In genomic region chr14:37864861-37865718, GRCh38 we compare ENCODE assay signal across 12 cellular contexts.
A peak's percentile ranks its signal among the peaks of the same experiment; 100 is the strongest.
DNase-seq lines count a peak whose midpoint lies in the region; ATAC-seq and TF ChIP-seq lines count a peak whose summit lies in the region.
"Had no signal": no experiment of that assay in that cellular context is flagged by ENCODE, and none has a peak within 500 bp of the region (broad histone marks: within the 10 kb centered on the region; RNA-seq: fewer than 3 reads in every experiment).

No MANE protein-coding gene starts in this region.

- CTCF ChIA-PET in AG04449 (lab: Yijun Ruan, JAX) = interaction anchor here (1.6 to 2.1 kb wide), 2 partner anchors 9 to 619 kb away, joined by 6 to 19 read pairs; no protein-coding TSS in a partner anchor
- CTCF ChIA-PET in activated CD4-positive, alpha-beta T cell treated with anti-CD3 and anti-CD28 coated beads, Interleukin-2, amount 10 ng/mL, durations not matched to agents 7 days and 5 days (lab: Charles Lee) = no interaction called here

- WGBS in right lobe of liver (ENCODE audit: insufficient coverage, low coverage, low lambda C conversion rate, missing lambda C conversion rate) = 26% methylated on average over 10 of the region's 11 CpGs

- no peaks in the 10 kb centered on the region for H3K9me3 ChIP-seq in right lobe of liver
- H3K9me3 ChIP-seq: body of pancreas, heart right ventricle had no signal

- H3K4me3 ChIP-seq in AG04449 (ENCODE audit: low read depth, low read length) (no peak overlapping the region), right lobe of liver (peak overlapping the region in 1 of 3 donors; percentile 23)
- H3K4me3 ChIP-seq: body of pancreas, heart right ventricle had no signal

- H3K4me3 Mint-ChIP-seq in activated CD4-positive, alpha-beta T cell treated with anti-CD3 and anti-CD28 coated beads, Interleukin-2, amount 10 ng/mL, durations not matched to agents 7 days and 5 days = no peak overlapping the region
- H3K4me3 Mint-ChIP-seq: CD4-positive, alpha-beta memory T cell had no signal

- DNase-seq in AG04449 (ENCODE audit: low read depth, low spot score) (peak; percentile 12), HCEC 1CT (peak; percentile 57), astrocyte of the hippocampus (ENCODE audit: low read depth, low spot score) (peak; percentile 11), right lobe of liver (peak; percentile 38 to 81 (median 57)), SK-N-DZ (ENCODE audit: low spot score) (no peak), germinal center (ENCODE audit: low spot score) (no peak)
- no peak for DNase-seq in activated CD4-positive, alpha-beta T cell treated with anti-CD3 and anti-CD28 coated beads, Interleukin-2, amount 10 ng/mL, durations not matched to agents 7 days and 5 days
- DNase-seq: body of pancreas; CD4-positive, alpha-beta memory T cell; heart right ventricle had no signal

- intact Hi-C loops in right lobe of liver (cut with DNase I) = no loop called here

- no peaks in the 10 kb centered on the region for H3K36me3 Mint-ChIP-seq in activated CD4-positive, alpha-beta T cell treated with anti-CD3 and anti-CD28 coated beads, Interleukin-2, amount 10 ng/mL, durations not matched to agents 7 days and 5 days (ENCODE audit: low read depth)
- H3K36me3 Mint-ChIP-seq: CD4-positive, alpha-beta memory T cell had no signal

- TF ChIP-seq CTCF in AG04449 (IDR thresholded peaks at IDR 0.05; ENCODE audit: insufficient read depth, low read length, missing control alignments) (no peak), right lobe of liver (IDR thresholded peaks at IDR 0.05) (no peak)

- no peak overlapping the region for H3K27ac Mint-ChIP-seq in activated CD4-positive, alpha-beta T cell treated with anti-CD3 and anti-CD28 coated beads, Interleukin-2, amount 10 ng/mL, durations not matched to agents 7 days and 5 days
- H3K27ac Mint-ChIP-seq: CD4-positive, alpha-beta memory T cell had no signal

- ATAC-seq in right lobe of liver = peak; percentile 95 to 98 (median 96)
- ATAC-seq in HG03432 (IDR thresholded peaks at IDR 0.05; ENCODE audit: unreplicated experiment) = no peak
- ATAC-seq: body of pancreas, SK-N-SH treated with all-trans-retinoic acid at 6 μM for 48 hours had no signal

- no peaks in the 10 kb centered on the region for H3K27me3 ChIP-seq in right lobe of liver
- H3K27me3 ChIP-seq: body of pancreas, heart right ventricle had no signal

- POLR2A ChIA-PET in AG04449 (lab: Yijun Ruan, JAX) = no interaction called here
- POLR2A ChIA-PET in activated CD4-positive, alpha-beta T cell treated with anti-CD3 and anti-CD28 coated beads, Interleukin-2, amount 10 ng/mL, durations not matched to agents 7 days and 5 days (lab: Charles Lee) = no interaction called here

- H3K36me3 ChIP-seq in right lobe of liver = no peaks in the 10 kb centered on the region
- H3K36me3 ChIP-seq: heart right ventricle had no signal

- H3K9me3 Mint-ChIP-seq in activated CD4-positive, alpha-beta T cell treated with anti-CD3 and anti-CD28 coated beads, Interleukin-2, amount 10 ng/mL, durations not matched to agents 7 days and 5 days = peaks cover 2% of the 10 kb centered on the region

- no peaks in the 10 kb centered on the region for H3K27me3 Mint-ChIP-seq in activated CD4-positive, alpha-beta T cell treated with anti-CD3 and anti-CD28 coated beads, Interleukin-2, amount 10 ng/mL, durations not matched to agents 7 days and 5 days

- no peak for TF ChIP-seq POLR2A in right lobe of liver (IDR thresholded peaks at IDR 0.05)

- H3K27ac ChIP-seq in right lobe of liver = peak overlapping the region in 1 of 3 donors; percentile 59
- H3K27ac ChIP-seq: body of pancreas, heart right ventricle had no signal

- H3K4me1 ChIP-seq in right lobe of liver = peaks cover 0 to 24% (median 12%) of the 10 kb centered on the region in 4 donors
- H3K4me1 ChIP-seq: body of pancreas, heart right ventricle had no signal

- no peaks in the 10 kb centered on the region for H3K4me1 Mint-ChIP-seq in activated CD4-positive, alpha-beta T cell treated with anti-CD3 and anti-CD28 coated beads, Interleukin-2, amount 10 ng/mL, durations not matched to agents 7 days and 5 days
- H3K4me1 Mint-ChIP-seq: CD4-positive, alpha-beta memory T cell had no signal

Comparison
In these comparisons a context has a peak if more than half of its experiments do, and no peak if none do; other contexts are left out.
1. DNase-seq: peak in AG04449 (single experiment), HCEC 1CT (single experiment), astrocyte of the hippocampus (single experiment) and right lobe of liver (3 of 3); none in SK-N-DZ (single experiment), germinal center (single experiment) and activated CD4-positive, alpha-beta T cell treated with anti-CD3 and anti-CD28 coated beads, Interleukin-2, amount 10 ng/mL, durations not matched to agents 7 days and 5 days (single experiment).